Comparison of ENCODE assay signal across 13 cellular contexts in the genomic region with DNA sequence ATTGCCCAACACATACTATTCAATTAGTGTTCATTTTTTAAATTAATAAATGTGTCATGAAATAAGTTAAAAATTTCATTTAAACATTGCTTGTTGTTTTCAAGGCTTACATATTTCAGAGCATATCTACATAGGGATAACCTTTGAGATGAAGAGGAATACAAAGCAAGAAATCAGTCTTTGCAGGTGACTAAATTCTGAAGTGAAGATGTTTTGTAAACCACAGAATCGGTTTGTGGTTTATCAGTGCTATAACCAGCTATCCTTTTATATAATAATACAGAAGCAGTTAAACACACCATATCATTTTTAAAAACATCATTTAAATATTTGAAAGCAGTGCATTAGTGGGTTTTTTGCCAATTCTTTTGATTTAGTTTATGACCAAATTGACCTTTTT. TPM values are rescaled to one million over a fixed set of nuclear protein-coding genes. Genes with fewer than 3 reads are reported as not detected.
DNase-seq lines count a peak whose midpoint lies in the region; ATAC-seq and TF ChIP-seq lines count a peak whose summit lies in the region.
"Had no signal": no experiment of that assay in that cellular context is flagged by ENCODE, and none has a peak within 500 bp of the region (broad histone marks: within the 10 kb centered on the region; RNA-seq: fewer than 3 reads in every experiment).

No MANE protein-coding gene starts in this region.

- intact Hi-C loops in heart left ventricle (cut with DNase I), result no loop called here

- H3K36me3 ChIP-seq in heart left ventricle, result peaks cover 0 to 4% (median 0%) of the 10 kb centered on the region in 9 donors
- H3K36me3 ChIP-seq: Peyer's patch had no signal

- no peak overlapping the region for H3K27ac ChIP-seq in heart left ventricle
- H3K27ac ChIP-seq: Peyer's patch had no signal

- no peak overlapping the region for H3K4me3 ChIP-seq in heart left ventricle
- H3K4me3 ChIP-seq: Peyer's patch had no signal

- no peak for TF ChIP-seq POLR2A in heart left ventricle (IDR thresholded peaks at IDR 0.05)

- in situ Hi-C loops in GM13977 (cut with MboI; ENCODE audit: low pct_unique_long_range_greater_than_20kb, low sequenced_read_pairs, unreplicated experiment), result no loop called here

- WGBS in heart left ventricle, 4 donors, result 85 to 98% (median 92%) methylated on average over 1 of the region's 1 CpG

- no peaks in the 10 kb centered on the region for H3K27me3 ChIP-seq in heart left ventricle
- H3K27me3 ChIP-seq: Peyer's patch had no signal

- TF ChIP-seq CTCF in GM13977 (IDR thresholded peaks at IDR 0.05; ENCODE audit: extremely low read depth, insufficient read depth, missing control alignments) (no peak), heart left ventricle (IDR thresholded peaks at IDR 0.05) (no peak)

- DNase-seq in GM13977 (ENCODE audit: low spot score) (peak; percentile 43), DMS 273 (lab: John Stamatoyannopoulos, UW; ENCODE audit: unreplicated experiment) (no peak), ureter (ENCODE audit: low spot score) (no peak), heart left ventricle (no peak)
- DNase-seq in effector CD8-positive, alpha-beta T cell (lab: John Stamatoyannopoulos, UW), result no peak
- DNase-seq: Kasumi-1, midbrain, NCI-H2107, Peyer's patch had no signal

- H3K9me3 ChIP-seq in heart left ventricle, result no peaks in the 10 kb centered on the region
- H3K9me3 ChIP-seq: Peyer's patch had no signal

- H3K4me1 ChIP-seq in heart left ventricle, result peaks cover 0 to 55% (median 20%) of the 10 kb centered on the region in 12 donors
- H3K4me1 ChIP-seq: Peyer's patch had no signal

- peak; percentile 69 for ATAC-seq in GM19372 (IDR thresholded peaks at IDR 0.05; ENCODE audit: low read depth, unreplicated experiment)
- ATAC-seq in HG02840 (IDR thresholded peaks at IDR 0.05; ENCODE audit: low FRiP score, unreplicated experiment), result peak; percentile 66
- peak; percentile 60 for ATAC-seq in HG03571 (IDR thresholded peaks at IDR 0.05; ENCODE audit: unreplicated experiment)
- no peak for ATAC-seq in heart left ventricle
- ATAC-seq: esophagus mucosa had no signal

RNA-seq across cellular contexts. Expression of a gene that starts 26.9 kb away (rescaled TPM):
- total RNA-seq in ureter (5.1 TPM), heart left ventricle (10 to 100 TPM in 1 of 9 donors, 1 to 10 TPM in 8; 5.4 to 10.3 (median 8.5) TPM)
- 1 to 10 TPM; 5.3 to 5.8 TPM for polyA plus RNA-seq in heart left ventricle

RNA-seq across cellular contexts. Expression of a gene that starts 59.4 kb away (rescaled TPM):
- total RNA-seq in ureter (28.3 TPM), heart left ventricle (10 to 100 TPM in 2 of 9 donors, 1 to 10 TPM in 7; 6.8 to 17.3 (median 9.2) TPM)
- 10 to 100 TPM in 1 of 2 donors, 1 to 10 TPM in 1; 3.7 to 13.6 TPM for polyA plus RNA-seq in heart left ventricle

Comparison
In these comparisons a context has a peak if more than half of its experiments do, and no peak if none do; other contexts are left out.
1. ATAC-seq: peak in GM19372 (single experiment), HG02840 (single experiment) and HG03571 (single experiment); none in heart left ventricle (0 of 4).